23 cellular contexts compared by ENCODE assay signal in the genomic region with DNA sequence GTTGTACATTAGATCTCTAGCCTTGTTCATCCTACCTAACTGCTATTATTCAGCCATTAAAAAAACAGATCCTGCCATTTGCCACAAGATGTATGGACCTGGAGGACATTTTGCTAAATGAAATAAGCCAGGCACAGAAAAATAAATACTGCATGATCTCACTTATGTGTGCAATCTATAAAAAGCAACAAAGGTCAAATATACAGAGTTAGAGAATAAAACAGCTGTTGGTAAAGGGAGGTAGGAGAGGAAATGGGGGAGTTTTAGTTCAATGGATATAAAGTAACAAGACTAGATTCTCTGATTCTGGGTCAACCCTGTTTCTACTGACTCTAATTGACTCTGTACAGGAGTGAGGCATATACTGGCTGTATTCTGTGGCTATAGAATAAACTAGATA.
"Had no signal": no experiment of that assay in that cellular context is flagged by ENCODE, and none has a peak within 500 bp of the region (broad histone marks: within the 10 kb centered on the region; RNA-seq: fewer than 3 reads in every experiment).

No MANE protein-coding gene starts in this region.

- H2AFZ ChIP-seq: neural progenitor cell had no signal

- H3K36me3 ChIP-seq: esophagus squamous epithelium, left ventricle myocardium inferior, lower lobe of right lung, neural progenitor cell, pancreas, suprapubic skin, thyroid gland, uterus had no signal

- ATAC-seq: effector memory CD8-positive, alpha-beta T cell; foreskin keratinocyte; left cardiac atrium; lower lobe of right lung; mucosa of descending colon; naive thymus-derived CD8-positive, alpha-beta T cell; pancreas; right cardiac atrium; stimulated activated naive CD8-positive, alpha-beta T cell treated with anti-CD3 and anti-CD28 coated beads, Interleukin-15, Interleukin-2, amounts not matched to agents 100 U/mL and 50 U/mL, for 24 hours had no signal

- H3K4me3 ChIP-seq: esophagus squamous epithelium, left ventricle myocardium inferior, lower lobe of right lung, mucosa of descending colon, neural progenitor cell, pancreas, smooth muscle cell, suprapubic skin, thyroid gland, uterus had no signal

- H3K4me3 Mint-ChIP-seq: dendritic cell treated with granulocyte-macrophage colony-stimulating factor and Interleukin-4, amounts not matched to agents 40 ng/mL and 50 ng/mL, for 4 days; effector memory CD8-positive, alpha-beta T cell; immature natural killer cell; naive thymus-derived CD8-positive, alpha-beta T cell; neural progenitor cell; type B pancreatic cell had no signal

- H3K27me3 Mint-ChIP-seq: dendritic cell treated with granulocyte-macrophage colony-stimulating factor and Interleukin-4, amounts not matched to agents 40 ng/mL and 50 ng/mL, for 4 days; effector memory CD8-positive, alpha-beta T cell; naive thymus-derived CD8-positive, alpha-beta T cell; progenitor cell of endocrine pancreas; type B pancreatic cell had no signal

- H3K4me1 Mint-ChIP-seq: neural progenitor cell had no signal

- H3K36me3 Mint-ChIP-seq: neural progenitor cell, type B pancreatic cell had no signal

- H3K9me3 ChIP-seq: esophagus squamous epithelium, left ventricle myocardium inferior, lower lobe of right lung, mucosa of descending colon, pancreas, suprapubic skin, thyroid gland, uterus had no signal

- H3K4me2 ChIP-seq: neural progenitor cell, smooth muscle cell had no signal

- DNase-seq: effector memory CD8-positive, alpha-beta T cell; esophagus squamous epithelium; foreskin keratinocyte; immature natural killer cell; kidney; left cardiac atrium; left ventricle myocardium inferior; lower lobe of right lung; mucosa of descending colon; naive thymus-derived CD8-positive, alpha-beta T cell; nucleus accumbens; pancreas; right cardiac atrium; stimulated activated CD4-positive, alpha-beta T cell treated with anti-CD3 and anti-CD28 coated beads, Interleukin-2, amount 100 ng/mL, for 48 hours; stimulated activated naive CD8-positive, alpha-beta T cell treated with anti-CD3 and anti-CD28 coated beads, Interleukin-15, Interleukin-2, amounts not matched to agents 100 U/mL and 50 U/mL, for 24 hours; thyroid gland; uterus had no signal

- H3K27me3 ChIP-seq: esophagus squamous epithelium, foreskin keratinocyte, neural progenitor cell, pancreas, suprapubic skin, thyroid gland, uterus had no signal

- H3K27ac Mint-ChIP-seq: dendritic cell treated with granulocyte-macrophage colony-stimulating factor and Interleukin-4, amounts not matched to agents 40 ng/mL and 50 ng/mL, for 4 days; effector memory CD8-positive, alpha-beta T cell; neural progenitor cell; progenitor cell of endocrine pancreas; type B pancreatic cell had no signal

- H3K27ac ChIP-seq: esophagus squamous epithelium, foreskin keratinocyte, left ventricle myocardium inferior, lower lobe of right lung, neural progenitor cell, pancreas, suprapubic skin, thyroid gland, uterus had no signal

- H3K4me1 ChIP-seq: esophagus squamous epithelium, foreskin keratinocyte, neural progenitor cell, pancreas, thyroid gland, uterus had no signal

- H3K9ac ChIP-seq: neural progenitor cell had no signal
